Comparison of ENCODE assay signal across 8 cellular contexts in the genomic region with DNA sequence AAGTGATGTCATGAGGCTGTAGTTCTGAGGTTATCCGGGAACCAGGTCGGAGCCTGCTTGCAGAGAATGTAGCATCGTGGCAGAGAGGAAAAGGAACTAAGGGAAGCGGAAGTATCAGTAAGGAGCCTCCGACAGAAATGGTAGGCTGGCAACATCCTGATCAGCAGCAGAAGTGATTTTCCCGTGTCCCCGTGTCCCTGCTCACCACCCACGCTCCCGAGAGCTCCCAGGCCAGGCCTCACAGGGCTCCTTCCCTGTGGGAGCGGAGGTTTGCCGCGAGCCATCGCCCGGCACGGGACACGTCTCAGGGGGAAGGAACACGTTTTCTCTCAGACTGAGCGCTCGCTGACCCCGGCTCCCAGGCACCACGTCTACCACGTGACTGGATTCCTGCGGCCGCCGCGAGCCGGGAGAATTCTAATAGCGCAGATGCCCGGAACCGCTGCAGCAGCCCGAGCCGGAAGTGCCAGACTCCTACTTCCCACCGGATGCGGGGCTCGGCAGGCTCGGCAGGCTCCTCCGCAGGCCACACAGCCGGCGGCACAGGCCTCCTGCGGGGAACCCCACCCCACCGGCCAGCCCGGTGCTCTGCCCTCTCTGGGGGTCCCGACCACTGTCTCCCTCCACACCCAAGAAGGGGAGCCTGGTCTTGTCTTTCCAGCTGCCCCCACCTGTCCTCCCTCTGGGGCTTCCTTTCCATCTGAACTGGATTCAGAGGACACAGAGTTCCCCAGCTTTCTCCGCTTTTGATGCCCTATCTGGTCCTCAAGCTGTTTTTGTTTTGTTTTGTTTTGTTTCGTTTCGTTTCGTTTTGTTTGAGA.
DNase-seq lines count a peak whose midpoint lies in the region; ATAC-seq, FAIRE-seq and TF ChIP-seq lines count a peak whose summit lies in the region.

No MANE protein-coding gene starts in this region.

- TF ChIP-seq POLR2A in gastrocnemius medialis (IDR thresholded peaks at IDR 0.05) = peak in 1 of 2 donors; percentile 14

- peak; percentile 58 for DNase-seq in AG09309 (ENCODE audit: low read depth)
- DNase-seq in RCC 7860 (ENCODE audit: low spot score) = peak; percentile 88
- peak; percentile 97 for DNase-seq in astrocyte of the hippocampus (ENCODE audit: low read depth, low spot score)
- DNase-seq in iPS DF 6.9 (ENCODE audit: low read depth, low spot score) = no peak
- peak; percentile 55 to 64 for DNase-seq in gastrocnemius medialis
- no peak for DNase-seq in midbrain (lab: John Stamatoyannopoulos, UW)

- H3K9me3 ChIP-seq in iPS DF 6.9 (ENCODE audit: control insufficient read depth, insufficient read depth, low read length) (no peaks in the 10 kb centered on the region), gastrocnemius medialis (no peaks in the 10 kb centered on the region)

- TF ChIP-seq CTCF in AG09309 (IDR thresholded peaks at IDR 0.05; ENCODE audit: control insufficient read depth, insufficient read depth, low read depth, low read length, missing control alignments) (no peak), gastrocnemius medialis (IDR thresholded peaks at IDR 0.05 in 4 of 5, conservative IDR thresholded peaks at IDR 0.05 in 1 of 5) (no peak)

- ATAC-seq in GM21576 (IDR thresholded peaks at IDR 0.05; ENCODE audit: unreplicated experiment) (peak; percentile 64), gastrocnemius medialis (peak; percentile 69 to 88), GM21515 (IDR thresholded peaks at IDR 0.05; ENCODE audit: unreplicated experiment) (no peak)

- H3K4me3 ChIP-seq in AG09309 (ENCODE audit: control insufficient read depth, low read depth, low read length) = peak overlapping the region; percentile 37
- H3K4me3 ChIP-seq in iPS DF 6.9 (ENCODE audit: low read length) = peak overlapping the region; percentile 42; the same call in 1 of the 2 replicates
- peak overlapping the region; percentile 60 to 90 (median 72) for H3K4me3 ChIP-seq in gastrocnemius medialis

- WGBS in iPS DF 6.9 (ENCODE audit: insufficient coverage, insufficient read length) = no CpG with 5 or more reads among the region's 47 CpGs

- in situ Hi-C loops in gastrocnemius medialis (cut with MboI; ENCODE audit: low sequenced_read_pairs in 4 of 4) = loop anchor here in 1 of 4 donors (10.0 kb wide), 1 partner anchor 202 kb away; no protein-coding TSS in a partner anchor

- H3K27me3 ChIP-seq in iPS DF 6.9 (ENCODE audit: control insufficient read depth, insufficient read depth, low read length) (no peaks in the 10 kb centered on the region; the same call in 1 of the 2 replicates), gastrocnemius medialis (peaks cover 0 to 2% (median 0%) of the 10 kb centered on the region in 3 donors)

- no peak for FAIRE-seq in RCC 7860 (lab: Jason Lieb, UNC)

- intact Hi-C loops in gastrocnemius medialis (cut with DNase I; ENCODE audit: low total_unique reads) = loop anchor here (1.0 kb wide), 1 partner anchor 232 kb away; no protein-coding TSS in a partner anchor

- H3K36me3 ChIP-seq in iPS DF 6.9 (ENCODE audit: control insufficient read depth, insufficient read depth, low read length) = no peaks in the 10 kb centered on the region
- no peaks in the 10 kb centered on the region for H3K36me3 ChIP-seq in gastrocnemius medialis

- peaks cover 3% of the 10 kb centered on the region; the same call in 1 of the 2 replicates for H3K4me1 ChIP-seq in iPS DF 6.9 (ENCODE audit: control insufficient read depth, insufficient read depth, low read length)
- H3K4me1 ChIP-seq in gastrocnemius medialis = peaks cover 0 to 10% of the 10 kb centered on the region in 2 donors

- H3K27ac ChIP-seq in iPS DF 6.9 (ENCODE audit: low read length) (no peak overlapping the region), gastrocnemius medialis (peak overlapping the region; percentile 53 to 71 (median 63))

Comparison
In these comparisons a context has a peak if more than half of its experiments do, and no peak if none do; other contexts are left out.
1. DNase-seq: peak in AG09309 (single experiment), RCC 7860 (single experiment), astrocyte of the hippocampus (single experiment) and gastrocnemius medialis (2 of 2); none in iPS DF 6.9 (single experiment) and midbrain (single experiment).
2. Peak in every context shown above with its lines, with median percentiles within 50 percentile points of each other: H3K4me3 ChIP-seq.